8 cellular contexts compared by ENCODE assay signal in the genomic region with DNA sequence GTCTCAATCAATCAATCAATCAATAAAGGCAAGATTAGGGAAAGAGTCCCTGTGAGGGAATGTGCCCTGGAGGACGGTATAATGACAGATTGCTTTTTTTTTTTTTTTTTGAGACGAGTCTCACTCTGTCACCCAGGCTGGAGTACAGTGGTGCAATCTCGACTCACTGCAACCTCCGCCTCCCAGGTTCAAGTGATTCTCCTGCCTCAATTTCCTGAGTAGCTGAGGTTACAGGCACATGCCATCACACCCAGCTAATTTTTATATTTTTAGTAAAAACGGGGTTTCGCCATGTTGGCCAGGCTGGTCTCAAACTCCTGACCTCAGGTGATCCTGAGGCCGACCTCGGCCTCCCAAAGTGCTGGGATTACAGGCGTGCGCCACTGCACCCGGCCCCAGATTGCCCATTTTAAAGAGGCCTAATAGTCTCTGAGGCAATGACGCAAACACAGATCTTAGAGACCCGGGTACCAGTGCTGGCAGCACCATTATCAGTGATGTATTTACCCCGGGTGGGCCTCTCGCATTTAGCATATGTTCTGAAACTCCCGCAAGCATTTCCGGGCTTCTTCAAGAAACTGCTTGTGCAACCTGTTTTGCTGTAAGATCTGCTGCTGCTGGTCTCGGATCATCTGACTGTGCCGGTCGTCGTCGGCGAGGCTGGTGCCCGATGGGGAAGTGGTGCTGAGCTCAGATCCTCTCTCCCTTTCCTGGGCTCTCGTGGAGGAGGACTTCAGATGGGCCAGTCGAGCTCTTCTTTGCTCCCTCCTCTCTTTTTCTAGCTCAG. TPM values are rescaled to one million over a fixed set of nuclear protein-coding genes. Genes with fewer than 3 reads are reported as not detected.
DNase-seq lines count a peak whose midpoint lies in the region; ATAC-seq and TF ChIP-seq lines count a peak whose summit lies in the region.

No MANE protein-coding gene starts in this region.

- H3K4me3 Mint-ChIP-seq in HFFc6, result no peak overlapping the region
- no peak overlapping the region for H3K4me3 Mint-ChIP-seq in activated CD4-positive, alpha-beta memory T cell treated with anti-CD3 and anti-CD28 coated beads for 36 hours
- H3K4me3 Mint-ChIP-seq in Caco-2 (ENCODE audit: unreplicated experiment), result no peak overlapping the region

- H3K4me1 Mint-ChIP-seq in HFFc6 (ENCODE audit: low read depth) (peaks cover 37% of the 10 kb centered on the region), Caco-2 (ENCODE audit: low read depth, unreplicated experiment) (peaks cover 7% of the 10 kb centered on the region)
- H3K4me1 Mint-ChIP-seq in activated CD4-positive, alpha-beta memory T cell treated with anti-CD3 and anti-CD28 coated beads for 36 hours (ENCODE audit: low read depth), result peaks cover 31% of the 10 kb centered on the region

- H3K9me3 ChIP-seq in Caco-2, result no peaks in the 10 kb centered on the region

- BruUV-seq in Caco-2 (replicated peaks; lab: Mats Ljungman, UMichigan), result no TSS peak

- no peaks in the 10 kb centered on the region for H3K36me3 ChIP-seq in Caco-2 (ENCODE audit: control insufficient read depth, insufficient read depth, low read length)

- TF ChIP-seq CTCF in HFFc6 (IDR thresholded peaks at IDR 0.05) (no peak), Caco-2 (IDR thresholded peaks at IDR 0.05; ENCODE audit: insufficient read depth in 1 of 2, low read depth in 1 of 2, low read length in 1 of 2, severe bottlenecking in 1 of 2, unreplicated experiment in 1 of 2) (no peak)

- H3K27ac Mint-ChIP-seq in HFFc6, result peak overlapping the region; percentile 31; the same call in 1 of the 2 replicates
- H3K27ac Mint-ChIP-seq in activated CD4-positive, alpha-beta memory T cell treated with anti-CD3 and anti-CD28 coated beads for 36 hours, result peak overlapping the region; percentile 35
- no peak overlapping the region for H3K27ac Mint-ChIP-seq in Caco-2 (ENCODE audit: unreplicated experiment)

- H3K4me3 ChIP-seq in Caco-2 (ENCODE audit: low read depth, low read length), result no peak overlapping the region

- no peaks in the 10 kb centered on the region for H3K27me3 ChIP-seq in Caco-2 (replicated peaks; ENCODE audit: control insufficient read depth, insufficient read depth, low read length)

- H3K4me1 ChIP-seq in Caco-2, result peaks cover 4% of the 10 kb centered on the region

- ATAC-seq in GM21723 (IDR thresholded peaks at IDR 0.05; ENCODE audit: unreplicated experiment), result no peak

- H3K9me3 Mint-ChIP-seq in HFFc6, result no peaks in the 10 kb centered on the region
- no peaks in the 10 kb centered on the region for H3K9me3 Mint-ChIP-seq in activated CD4-positive, alpha-beta memory T cell treated with anti-CD3 and anti-CD28 coated beads for 36 hours
- no peaks in the 10 kb centered on the region for H3K9me3 Mint-ChIP-seq in Caco-2 (ENCODE audit: unreplicated experiment)

- POLR2A ChIA-PET in activated CD4-positive, alpha-beta memory T cell treated with anti-CD3 and anti-CD28 coated beads for 36 hours (lab: Charles Lee), result no interaction called here
- POLR2A ChIA-PET in Caco-2 (lab: Charles Lee), result no interaction called here

- H3K36me3 Mint-ChIP-seq in HFFc6 (ENCODE audit: low read depth) (peaks cover 31% of the 10 kb centered on the region), Caco-2 (ENCODE audit: insufficient read depth, unreplicated experiment) (peaks cover 39% of the 10 kb centered on the region)
- H3K36me3 Mint-ChIP-seq in activated CD4-positive, alpha-beta memory T cell treated with anti-CD3 and anti-CD28 coated beads for 36 hours, result no peaks in the 10 kb centered on the region

- peaks cover 10% of the 10 kb centered on the region for H3K27me3 Mint-ChIP-seq in HFFc6 (ENCODE audit: insufficient read depth)
- H3K27me3 Mint-ChIP-seq in activated CD4-positive, alpha-beta memory T cell treated with anti-CD3 and anti-CD28 coated beads for 36 hours, result peaks cover 3% of the 10 kb centered on the region
- no peaks in the 10 kb centered on the region for H3K27me3 Mint-ChIP-seq in Caco-2 (ENCODE audit: insufficient read depth, unreplicated experiment)

- intact Hi-C loops in activated CD4-positive, alpha-beta memory T cell treated with anti-CD3 and anti-CD28 coated beads for 36 hours (cut with micrococcal nuclease), result no loop called here
- intact Hi-C loops in head of caudate nucleus (cut with DNase I), result no loop called here
- intact Hi-C loops in Caco-2 (cut with micrococcal nuclease; ENCODE audit: unreplicated experiment), result no loop called here

- CTCF ChIA-PET in activated CD4-positive, alpha-beta memory T cell treated with anti-CD3 and anti-CD28 coated beads for 36 hours (lab: Charles Lee), result interaction anchor here (1.0 to 1.9 kb wide), 4 partner anchors 20 to 81 kb away, joined by 3 to 11 read pairs (median 4); no protein-coding TSS in a partner anchor
- CTCF ChIA-PET in Caco-2 (lab: Charles Lee), result no interaction called here

- DNase-seq in HFFc6, result no peak
- peak; percentile 81 for DNase-seq in activated CD4-positive, alpha-beta memory T cell treated with anti-CD3 and anti-CD28 coated beads for 36 hours
- DNase-seq in head of caudate nucleus, result peak in 37 of 42 donors; percentile 27 to 79 (median 62)
- DNase-seq in stimulated activated CD4-positive, alpha-beta T cell treated with anti-CD3 and anti-CD28 coated beads, Interleukin-4, amount 100 ng/mL, for 24 hours, result peak; percentile 47
- DNase-seq in NCI-H2107 (lab: John Stamatoyannopoulos, UW), result no peak
- no peak for DNase-seq in mesenteric fat pad (ENCODE audit: low spot score)
- DNase-seq in Caco-2, result no peak

RNA-seq across cellular contexts. Expression of a gene that starts 12.7 kb away (rescaled TPM):
- 1 to 10 TPM in 4 of 6 experiments, under 1 TPM in 2; 0.85 to 2.7 (median 1.6) TPM for total RNA-seq in HFFc6 (2021; fragmentation: NEBNext Ultra II Directional; extraction: Animal tissue kit (Norgen Biotek cat#: 25700))
- total RNA-seq in activated CD4-positive, alpha-beta memory T cell treated with anti-CD3 and anti-CD28 coated beads for 36 hours, result not detected
- total RNA-seq in mesenteric fat pad, result 6.5 TPM
- total RNA-seq in Caco-2 (2022), result 1.7 and 2.0 TPM in 2 replicates

RNA-seq across cellular contexts. Expression of a gene that starts 34.9 kb away (rescaled TPM):
- 100 to 1,000 TPM; 547 to 705 (median 601) TPM for total RNA-seq in HFFc6 (2021; fragmentation: NEBNext Ultra II Directional; extraction: Animal tissue kit (Norgen Biotek cat#: 25700))
- total RNA-seq in activated CD4-positive, alpha-beta memory T cell treated with anti-CD3 and anti-CD28 coated beads for 36 hours, result 1 to 10 TPM; 1.1 TPM
- total RNA-seq in mesenteric fat pad, result 351 TPM
- total RNA-seq in Caco-2 (2022), result 63.8 and 70.1 TPM in 2 replicates

RNA-seq across cellular contexts. Expression of a gene that starts 49.7 kb away (rescaled TPM):
- 10 to 100 TPM; 43.6 to 50.3 (median 46.2) TPM for total RNA-seq in HFFc6 (2021; fragmentation: NEBNext Ultra II Directional; extraction: Animal tissue kit (Norgen Biotek cat#: 25700))
- total RNA-seq in activated CD4-positive, alpha-beta memory T cell treated with anti-CD3 and anti-CD28 coated beads for 36 hours, result 10 to 100 TPM; 71.2 to 74.3 TPM
- total RNA-seq in mesenteric fat pad (93.9 TPM), Caco-2 (2022) (103 and 108 TPM in 2 replicates)

Comparison
In these comparisons a context has a peak if more than half of its experiments do, and no peak if none do; other contexts are left out.
1. DNase-seq: peak in activated CD4-positive, alpha-beta memory T cell treated with anti-CD3 and anti-CD28 coated beads for 36 hours (single experiment), head of caudate nucleus (37 of 42) and stimulated activated CD4-positive, alpha-beta T cell treated with anti-CD3 and anti-CD28 coated beads, Interleukin-4, amount 100 ng/mL, for 24 hours (single experiment); none in HFFc6 (single experiment), NCI-H2107 (single experiment), mesenteric fat pad (single experiment) and Caco-2 (0 of 2).
2. RNA of a gene that starts 34.9 kb away (total RNA-seq): 547 to 705 TPM in HFFc6, 351 TPM in mesenteric fat pad (single experiment) and 63.8 to 70.1 TPM in Caco-2; 1.1 TPM in activated CD4-positive, alpha-beta memory T cell treated with anti-CD3 and anti-CD28 coated beads for 36 hours; every median in the first group is over 10 times any median in the second.